1 cellular context compared by ENCODE assay signal in genomic region chr14:38255673-38256357, GRCh38.
TF ChIP-seq lines count a peak whose summit lies in the region.

Gene CLEC14A, minus strand, starts transcription at chr14:38256093. Its CDS starts 71 bp downstream, at chr14:38256022.

TF ChIP-seq in WTC11, 78 proteins besides CTCF, POLR2A, EP300 and RAD21 (continued from another document):
- TF ChIP-seq ARID4B (CRISPR knock-in tag; IDR thresholded peaks at IDR 0.05; ENCODE audit: borderline replicate concordance) (peak; percentile 60; the same call in 1 of the 2 replicates), TEAD1 (CRISPR knock-in tag; IDR thresholded peaks at IDR 0.05) (no peak), ZNF121 (CRISPR knock-in tag; IDR thresholded peaks at IDR 0.05) (no peak), FOXP1 (CRISPR knock-in tag; IDR thresholded peaks at IDR 0.05; ENCODE audit: borderline replicate concordance) (peak; percentile 9; the same call in 1 of the 2 replicates), ELF4 (CRISPR knock-in tag; IDR thresholded peaks at IDR 0.05; ENCODE audit: low read depth) (no peak), JUN (CRISPR knock-in tag; IDR thresholded peaks at IDR 0.05) (no peak), ZNF317 (CRISPR knock-in tag; IDR thresholded peaks at IDR 0.05; ENCODE audit: borderline replicate concordance, low read depth) (no peak), TEAD4 (CRISPR knock-in tag; IDR thresholded peaks at IDR 0.05) (no peak), MLX (CRISPR knock-in tag; IDR thresholded peaks at IDR 0.05) (no peak), NR3C1 (CRISPR knock-in tag; conservative IDR thresholded peaks at IDR 0.05; ENCODE audit: low read depth) (0 out of 2 replicates have a peak, but pooled peaks have one; percentile 1), AR (CRISPR knock-in tag; IDR thresholded peaks at IDR 0.05) (no peak), NR2C2 (CRISPR knock-in tag; IDR thresholded peaks at IDR 0.05) (no peak), TP53 (CRISPR knock-in tag; IDR thresholded peaks at IDR 0.05) (peak; percentile 40; the same call in 1 of the 2 replicates), HMGA2 (CRISPR knock-in tag; IDR thresholded peaks at IDR 0.05) (no peak), ZSCAN18 (CRISPR knock-in tag; IDR thresholded peaks at IDR 0.05) (no peak), CREM (CRISPR knock-in tag; IDR thresholded peaks at IDR 0.05) (0 out of 2 replicates have a peak, but pooled peaks have one; percentile 36), RELA (CRISPR knock-in tag; IDR thresholded peaks at IDR 0.05; ENCODE audit: borderline replicate concordance) (no peak), ESRRA (CRISPR knock-in tag; IDR thresholded peaks at IDR 0.05; ENCODE audit: borderline replicate concordance) (no peak), ZMAT4 (CRISPR knock-in tag; IDR thresholded peaks at IDR 0.05) (no peak)
